In genomic region chr1:9437931-9438330, GRCh38 we compare ENCODE assay signal across 12 cellular contexts.
A peak's percentile ranks its signal among the peaks of the same experiment; 100 is the strongest.
DNase-seq lines count a peak whose midpoint lies in the region; ATAC-seq and TF ChIP-seq lines count a peak whose summit lies in the region.
"Had no signal": no experiment of that assay in that cellular context is flagged by ENCODE, and none has a peak within 500 bp of the region (broad histone marks: within the 10 kb centered on the region; RNA-seq: fewer than 3 reads in every experiment).

No MANE protein-coding gene starts in this region.

- no peaks in the 10 kb centered on the region for H3K27me3 ChIP-seq in GM23248 (replicated peaks; ENCODE audit: insufficient read depth)
- H3K27me3 ChIP-seq: foreskin keratinocyte had no signal

- peaks cover 16% of the 10 kb centered on the region for H3K4me1 ChIP-seq in GM23248 (ENCODE audit: insufficient read depth)

- no peaks in the 10 kb centered on the region for H3K9me2 ChIP-seq in GM23248 (ENCODE audit: insufficient read depth)

- 7 to 9% methylated on average over 11 to 12 of the region's 12 CpGs for WGBS in GM23248 (ENCODE audit: low coverage in 1 of 2, low lambda C conversion rate in 2 of 2, missing lambda C conversion rate in 2 of 2), 2 experiments

- no peaks in the 10 kb centered on the region for H4K20me1 ChIP-seq in GM23248 (ENCODE audit: insufficient read depth)

- peak overlapping the region; percentile 55 for H3K4me2 ChIP-seq in GM23248 (ENCODE audit: unreplicated experiment)

- no peaks in the 10 kb centered on the region for H3K79me2 ChIP-seq in GM23248 (ENCODE audit: insufficient read depth)

- no peak for TF ChIP-seq CTCF in brain (conservative IDR thresholded peaks at IDR 0.05)

- H3K9ac ChIP-seq in GM23248 = peak overlapping the region; percentile 63

- in situ Hi-C loops in GM23248 (cut with MboI) = no loop called here

- no peak overlapping the region for H3K4me3 Mint-ChIP-seq in brain

- ATAC-seq in GM19452 (IDR thresholded peaks at IDR 0.05; ENCODE audit: unreplicated experiment) (no peak), GM21381 (IDR thresholded peaks at IDR 0.05; ENCODE audit: unreplicated experiment) (no peak)

- no peaks in the 10 kb centered on the region for H3K36me3 ChIP-seq in GM23248 (ENCODE audit: low read depth)

- peak overlapping the region; percentile 34; the same call in 1 of the 2 replicates for H3K4me3 ChIP-seq in GM23248

- no peaks in the 10 kb centered on the region for H3K9me3 ChIP-seq in GM23248 (ENCODE audit: low read depth)

- peak overlapping the region; percentile 62 for H3K27ac ChIP-seq in GM23248
- H3K27ac ChIP-seq: foreskin keratinocyte had no signal

- peak; percentile 87 for DNase-seq in GM23248
- peak in 43 of 51 donors; percentile 9 to 82 (median 56) for DNase-seq in hypothalamus (lab: John Stamatoyannopoulos, UW)
- DNase-seq in renal cortical epithelial cell (ENCODE audit: low read depth) = peak; percentile 62
- no peak for DNase-seq in NCI-H226
- DNase-seq in DMS79 (lab: John Stamatoyannopoulos, UW) = no peak
- DNase-seq: activated T-cell treated with anti-CD3 and anti-CD28 coated beads, Interleukin-2, amount 50 U/mL, for 48 hours; NCI-H1092; small intestine had no signal

- no peaks in the 10 kb centered on the region for H3K36me3 Mint-ChIP-seq in brain

- peak overlapping the region in 4 of 5 experiments; percentile 20 to 62 (median 49) for H3K27ac Mint-ChIP-seq in brain

- peaks cover 4% of the 10 kb centered on the region for H3K27me3 Mint-ChIP-seq in brain

- H2AFZ ChIP-seq in GM23248 = peak overlapping the region; percentile 69

- H3K4me1 Mint-ChIP-seq in brain = peaks cover 30% of the 10 kb centered on the region

- H3K9me3 Mint-ChIP-seq in brain = peaks cover 0 to 7% (median 0%) of the 10 kb centered on the region in 5 experiments

- H3F3A ChIP-seq in GM23248 (ENCODE audit: insufficient read depth) = peaks cover 9% of the 10 kb centered on the region; the same call in 1 of the 2 replicates

Comparison
In these comparisons a context has a peak if more than half of its experiments do, and no peak if none do; other contexts are left out.
1. DNase-seq: peak in GM23248 (single experiment), hypothalamus (43 of 51) and renal cortical epithelial cell (single experiment); none in NCI-H226 (single experiment) and DMS79 (single experiment).